In genomic region chr18:44927127-44927849, GRCh38 we compare ENCODE assay signal across 19 cellular contexts.
DNase-seq lines count a peak whose midpoint lies in the region; FAIRE-seq and TF ChIP-seq lines count a peak whose summit lies in the region.
"Had no signal": no experiment of that assay in that cellular context is flagged by ENCODE, and none has a peak within 500 bp of the region (broad histone marks: within the 10 kb centered on the region; RNA-seq: fewer than 3 reads in every experiment).

No MANE protein-coding gene starts in this region.

- DNase-seq in activated CD4-positive, alpha-beta T cell treated with anti-CD3 and anti-CD28 coated beads for 48 hours, result peak; percentile 44
- DNase-seq in activated CD4-positive, alpha-beta T cell treated with anti-CD3 and anti-CD28 coated beads, Interleukin-2, amount 50 U/mL, for 1 hour, result no peak
- DNase-seq in Daoy (ENCODE audit: low read depth) (peak; percentile 8), SK-MEL-5 (ENCODE audit: low read depth, low spot score) (peak; percentile 6), keratinocyte (ENCODE audit: low read depth, low spot score) (peak; percentile 21), superior temporal gyrus (ENCODE audit: extremely low spot score) (no peak), stomach (no peak), CD14-positive monocyte (ENCODE audit: low spot score) (no peak)
- DNase-seq: activated CD4-positive, CD25-positive, alpha-beta regulatory T cell; Caco-2; NCI-H1048; NCI-H2171 had no signal

- H3K27ac ChIP-seq in keratinocyte (ENCODE audit: control insufficient read depth, insufficient read depth, low read length) (no peak overlapping the region), stomach (no peak overlapping the region)
- H3K27ac ChIP-seq: gastroesophageal sphincter, tibial nerve had no signal

- no peak for TF ChIP-seq POLR2A in stomach (IDR thresholded peaks at IDR 0.05)

- no peaks in the 10 kb centered on the region for H4K20me1 ChIP-seq in keratinocyte (ENCODE audit: control insufficient read depth, extremely low read depth, insufficient read depth, low read length)

- H3K36me3 ChIP-seq in keratinocyte (ENCODE audit: control insufficient read depth in 2 of 2, extremely low read depth in 1 of 2, insufficient read depth in 2 of 2, low read length in 2 of 2), result no peaks in the 10 kb centered on the region
- H3K36me3 ChIP-seq in stomach, result no peaks in the 10 kb centered on the region
- H3K36me3 ChIP-seq: gastroesophageal sphincter, HAP-1, tibial nerve had no signal

- no peaks in the 10 kb centered on the region for H3K4me1 ChIP-seq in keratinocyte (ENCODE audit: control insufficient read depth, extremely low read depth, insufficient read depth, low read length)
- peaks cover 0 to 5% (median 0%) of the 10 kb centered on the region in 4 donors for H3K4me1 ChIP-seq in stomach
- H3K4me1 ChIP-seq: Caco-2, HAP-1 had no signal

- WGBS in stomach, 5 donors, result 75 to 84% (median 83%) methylated on average over 6 of the region's 6 CpGs

- no peak overlapping the region for H3K9ac ChIP-seq in keratinocyte (ENCODE audit: control insufficient read depth, extremely low read depth, insufficient read depth, low read length)

- no peak for FAIRE-seq in keratinocyte (lab: Jason Lieb, UNC)
- FAIRE-seq: G401.6 had no signal

- dilution Hi-C loops in keratinocyte (cut with MboI; ENCODE audit: extremely low pct_ligation_motif_present, low sequenced_read_pairs), result no loop called here

- H3K27ac Mint-ChIP-seq in CD14-positive monocyte, result no peak overlapping the region
- H3K27ac Mint-ChIP-seq: natural killer cell treated with Interleukin-12 subunit alpha and Interleukin-12 subunit beta and Interleukin-15 and Interleukin-18, amount 100 ng/mL, for 72 hours; T-helper 1 cell treated with Interleukin-12 subunit alpha and Interleukin-12 subunit beta and Interleukin-4 antibody, amounts not matched to agents 30 μg/mL and 1 μg/mL, for 36 hours had no signal

- no peak overlapping the region for H3K4me2 ChIP-seq in keratinocyte (ENCODE audit: control insufficient read depth, extremely low read depth, insufficient read depth, low read depth, low read length)

- H3K9me3 ChIP-seq in keratinocyte (ENCODE audit: control insufficient read depth, low read depth, low read length) (no peaks in the 10 kb centered on the region), stomach (peaks cover 0 to 8% (median 0%) of the 10 kb centered on the region in 4 donors)
- H3K9me3 ChIP-seq: Caco-2, HAP-1 had no signal

- no peak overlapping the region for H2AFZ ChIP-seq in keratinocyte (ENCODE audit: control insufficient read depth, low read length)

- in situ Hi-C loops in SK-MEL-5 (cut with HindIII; ENCODE audit: low pct_unique_long_range_greater_than_20kb, low sequenced_read_pairs), result no loop called here

- H3K4me3 Mint-ChIP-seq in CD14-positive monocyte, result no peak overlapping the region
- H3K4me3 Mint-ChIP-seq: central memory CD8-positive, alpha-beta T cell; natural killer cell treated with Interleukin-12 subunit alpha and Interleukin-12 subunit beta and Interleukin-15 and Interleukin-18, amount 100 ng/mL, for 72 hours; T-helper 1 cell treated with Interleukin-12 subunit alpha and Interleukin-12 subunit beta and Interleukin-4 antibody, amounts not matched to agents 30 μg/mL and 1 μg/mL, for 36 hours had no signal

- no peak for TF ChIP-seq CTCF in keratinocyte (optimal IDR thresholded peaks at IDR 0.05 in 1 of 3, IDR thresholded peaks at IDR 0.05 in 1 of 3, conservative IDR thresholded peaks at IDR 0.05 in 1 of 3; ENCODE audit: extremely low read depth in 1 of 3, insufficient read depth in 2 of 3, low read length in 3 of 3)
- TF ChIP-seq CTCF in stomach (IDR thresholded peaks at IDR 0.05), result no peak
- no peak for TF ChIP-seq CTCF in CD14-positive monocyte (IDR thresholded peaks at IDR 0.05)

- TF ChIP-seq EP300 in stomach (IDR thresholded peaks at IDR 0.05), result no peak

- H3K79me2 ChIP-seq in keratinocyte (ENCODE audit: control insufficient read depth, insufficient read depth, low read length), result no peaks in the 10 kb centered on the region

- H3K4me1 Mint-ChIP-seq in CD14-positive monocyte, result no peaks in the 10 kb centered on the region

- peaks cover 6 to 19% (median 16%) of the 10 kb centered on the region in 7 donors for H3K9me3 Mint-ChIP-seq in CD14-positive monocyte

- no peak overlapping the region for H3K4me3 ChIP-seq in keratinocyte (ENCODE audit: control insufficient read depth in 2 of 3, extremely low read depth in 1 of 3, insufficient read depth in 2 of 3, low read depth in 1 of 3, low read length in 3 of 3)
- H3K4me3 ChIP-seq in stomach, result no peak overlapping the region
- H3K4me3 ChIP-seq: gastroesophageal sphincter, HAP-1, tibial nerve had no signal

- no peaks in the 10 kb centered on the region for H3K9me1 ChIP-seq in keratinocyte (ENCODE audit: control insufficient read depth, extremely low read depth, insufficient read depth, low read length)

- H3K27me3 ChIP-seq in keratinocyte (ENCODE audit: control insufficient read depth, extremely low read depth, insufficient read depth, low read length), result no peaks in the 10 kb centered on the region
- no peaks in the 10 kb centered on the region for H3K27me3 ChIP-seq in stomach
- H3K27me3 ChIP-seq: gastroesophageal sphincter, tibial nerve had no signal

- intact Hi-C loops in stomach (cut with DNase I; ENCODE audit: low total_unique reads) (no loop called here), CD14-positive monocyte (cut with micrococcal nuclease) (no loop called here)

- peaks cover 0 to 4% (median 2%) of the 10 kb centered on the region in 3 donors for H3K27me3 Mint-ChIP-seq in CD14-positive monocyte (ENCODE audit: low read depth in 3 of 3)
- H3K27me3 Mint-ChIP-seq: central memory CD8-positive, alpha-beta T cell; natural killer cell treated with Interleukin-12 subunit alpha and Interleukin-12 subunit beta and Interleukin-15 and Interleukin-18, amount 100 ng/mL, for 72 hours had no signal

- H3K36me3 Mint-ChIP-seq in CD14-positive monocyte, result no peaks in the 10 kb centered on the region

Comparison
In these comparisons a context has a peak if more than half of its experiments do, and no peak if none do; other contexts are left out.
1. DNase-seq: peak in activated CD4-positive, alpha-beta T cell treated with anti-CD3 and anti-CD28 coated beads for 48 hours (single experiment), Daoy (single experiment), SK-MEL-5 (single experiment) and keratinocyte (single experiment); none in activated CD4-positive, alpha-beta T cell treated with anti-CD3 and anti-CD28 coated beads, Interleukin-2, amount 50 U/mL, for 1 hour (single experiment), superior temporal gyrus (single experiment), stomach (single experiment) and CD14-positive monocyte (single experiment).